ENCODE assay signal across 11 cellular contexts in the genomic region with DNA sequence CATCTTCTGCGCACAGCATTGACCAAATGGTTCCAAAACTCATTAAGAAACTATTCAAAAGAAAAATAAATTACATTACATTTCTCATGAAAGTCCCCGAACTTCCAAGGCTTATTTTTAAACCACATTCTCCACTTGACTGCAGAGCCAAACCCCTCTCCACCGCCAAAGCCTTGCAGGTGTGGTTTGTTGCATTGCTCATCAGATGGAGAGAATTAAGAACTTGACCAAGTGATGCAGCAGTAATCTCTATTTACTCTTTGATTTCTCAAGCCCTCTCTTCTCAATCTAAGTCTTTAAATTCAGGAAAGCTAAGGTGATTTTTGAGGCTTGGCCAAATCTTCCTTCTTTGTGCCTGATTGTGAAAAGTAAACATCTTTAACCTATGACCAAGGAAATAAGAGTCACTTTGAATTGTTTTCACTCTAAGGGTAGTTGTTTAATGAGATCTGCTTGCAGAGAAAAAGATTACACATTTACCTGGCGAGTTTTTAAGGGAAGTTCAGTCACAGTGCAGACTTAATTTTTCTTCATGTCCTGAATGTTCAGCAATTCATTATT.
DNase-seq lines count a peak whose midpoint lies in the region; FAIRE-seq lines count a peak whose summit lies in the region.
"Had no signal": no experiment of that assay in that cellular context is flagged by ENCODE, and none has a peak within 500 bp of the region (broad histone marks: within the 10 kb centered on the region; RNA-seq: fewer than 3 reads in every experiment).

No MANE protein-coding gene starts in this region.

- peak; percentile 4 for FAIRE-seq in HTR-8/SVneo (lab: Jason Lieb, UNC)
- FAIRE-seq: HepG2 had no signal

- intact Hi-C loops in activated CD4-positive, alpha-beta T cell treated with anti-CD3 and anti-CD28 coated beads, Interleukin-2, amount 10 ng/mL, durations not matched to agents 24 days and 14 days (cut with micrococcal nuclease), result no loop called here

- no peak overlapping the region for H3K4me3 Mint-ChIP-seq in activated CD4-positive, alpha-beta T cell treated with anti-CD3 and anti-CD28 coated beads, Interleukin-2, amount 10 ng/mL, durations not matched to agents 24 days and 14 days

- H3K27me3 Mint-ChIP-seq in activated CD4-positive, alpha-beta T cell treated with anti-CD3 and anti-CD28 coated beads, Interleukin-2, amount 10 ng/mL, durations not matched to agents 24 days and 14 days, result no peaks in the 10 kb centered on the region

- H3K4me1 Mint-ChIP-seq in activated CD4-positive, alpha-beta T cell treated with anti-CD3 and anti-CD28 coated beads, Interleukin-2, amount 10 ng/mL, durations not matched to agents 24 days and 14 days, result no peaks in the 10 kb centered on the region

- H3K27ac Mint-ChIP-seq in activated CD4-positive, alpha-beta T cell treated with anti-CD3 and anti-CD28 coated beads, Interleukin-2, amount 10 ng/mL, durations not matched to agents 24 days and 14 days, result no peak overlapping the region

- H3K4me3 ChIP-seq in H7 (ENCODE audit: insufficient read depth, low read depth, low read length), result no peak overlapping the region
- H3K4me3 ChIP-seq: HAP-1 had no signal

- no peaks in the 10 kb centered on the region for H3K36me3 Mint-ChIP-seq in activated CD4-positive, alpha-beta T cell treated with anti-CD3 and anti-CD28 coated beads, Interleukin-2, amount 10 ng/mL, durations not matched to agents 24 days and 14 days (ENCODE audit: low read depth)

- peak; percentile 26 for DNase-seq in NCI-H82 (lab: John Stamatoyannopoulos, UW)
- DNase-seq in NCI-H82 treated with DMSO at 0.1 percent for 48 hours (lab: John Stamatoyannopoulos, UW; ENCODE audit: unreplicated experiment), result no peak
- no peak for DNase-seq in HTR-8/SVneo (ENCODE audit: insufficient read length, low spot score)
- DNase-seq in glomerular visceral epithelial cell (ENCODE audit: extremely low spot score), result peak; percentile 15
- DNase-seq in NOMO-1 (lab: John Stamatoyannopoulos, UW; ENCODE audit: unreplicated experiment in 2 of 2), result no peak
- no peak for DNase-seq in H7
- DNase-seq in activated CD4-positive, alpha-beta T cell treated with anti-CD3 and anti-CD28 coated beads, Interleukin-2, amount 10 ng/mL, durations not matched to agents 24 days and 14 days, result no peak
- DNase-seq: GF-D8, GOT3 had no signal

- no peaks in the 10 kb centered on the region for H3K36me3 ChIP-seq in H7 (replicated peaks; ENCODE audit: control insufficient read depth, insufficient read depth, low read length)
- H3K36me3 ChIP-seq: HAP-1 had no signal

- no peaks in the 10 kb centered on the region for H3K27me3 ChIP-seq in H7 (ENCODE audit: control insufficient read depth, insufficient read depth, low read length)

- H3K9me3 Mint-ChIP-seq in activated CD4-positive, alpha-beta T cell treated with anti-CD3 and anti-CD28 coated beads, Interleukin-2, amount 10 ng/mL, durations not matched to agents 24 days and 14 days, result no peaks in the 10 kb centered on the region

Comparison
In these comparisons a context has a peak if more than half of its experiments do, and no peak if none do; other contexts are left out.
1. DNase-seq: peak in NCI-H82 (single experiment) and glomerular visceral epithelial cell (single experiment); none in NCI-H82 treated with DMSO at 0.1 percent for 48 hours (single experiment), HTR-8/SVneo (single experiment), NOMO-1 (0 of 2), H7 (single experiment) and activated CD4-positive, alpha-beta T cell treated with anti-CD3 and anti-CD28 coated beads, Interleukin-2, amount 10 ng/mL, durations not matched to agents 24 days and 14 days (single experiment).